ENCODE assay signal across 20 cellular contexts in the genomic region with DNA sequence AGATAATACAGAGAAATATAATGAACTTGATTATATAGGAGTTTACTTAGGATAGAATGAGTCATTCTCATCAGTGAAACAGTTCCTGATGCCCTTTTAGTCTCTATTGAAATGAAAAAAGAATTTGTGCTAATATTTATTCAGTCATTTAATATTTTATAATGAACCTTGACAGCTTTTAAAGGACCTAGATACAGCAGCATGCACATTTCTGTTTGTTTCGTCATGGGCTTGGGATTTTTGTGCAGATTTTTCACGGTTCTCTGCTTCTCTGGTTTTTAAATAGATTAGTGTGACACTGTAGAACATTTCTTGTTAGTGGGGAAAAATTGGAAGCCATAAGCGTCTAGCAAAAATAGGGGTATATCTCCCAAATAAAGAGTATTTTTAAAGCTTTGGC.
DNase-seq lines count a peak whose midpoint lies in the region; ATAC-seq and TF ChIP-seq lines count a peak whose summit lies in the region.
"Had no signal": no experiment of that assay in that cellular context is flagged by ENCODE, and none has a peak within 500 bp of the region (broad histone marks: within the 10 kb centered on the region; RNA-seq: fewer than 3 reads in every experiment).

No MANE protein-coding gene starts in this region.

- H3K4me3 ChIP-seq in left lung = no peak overlapping the region
- H3K4me3 ChIP-seq: GM23338, MG63 had no signal

- peak; percentile 67 for ATAC-seq in left lung
- ATAC-seq: GM23338, HCT116 had no signal

- H3K27me3 ChIP-seq in left lung = no peaks in the 10 kb centered on the region

- no peaks in the 10 kb centered on the region for H3K9me3 ChIP-seq in left lung
- H3K9me3 ChIP-seq: MG63 had no signal

- no peak overlapping the region for H3K27ac ChIP-seq in left lung
- H3K27ac ChIP-seq: 22Rv1, HL-60 had no signal

- DNase-seq in NCI-H1417 (lab: John Stamatoyannopoulos, UW) (peak in 2 of 3 experiments; percentile 7 to 37), NCI-H1417 treated with DMSO at 0.1 percent for 48 hours (lab: John Stamatoyannopoulos, UW) (no peak), astrocyte of the hippocampus (ENCODE audit: low read depth, low spot score) (peak; percentile 43), left lung (no peak), HUDEP-2 (lab: John Stamatoyannopoulos, UW; ENCODE audit: unreplicated experiment in 76 of 76) (no peak), GM19240 (ENCODE audit: insufficient read length, low spot score) (no peak), mesenteric fat pad (ENCODE audit: low spot score) (no peak)
- DNase-seq in activated CD4-positive, alpha-beta T cell treated with anti-CD3 and anti-CD28 coated beads for 48 hours = no peak
- DNase-seq: COR-L47, IMR-90, Kasumi-1, NCI-H1092, NCI-H1694 treated with DMSO at 0.1 percent for 48 hours, NCI-H226, NCI-H524 had no signal

- intact Hi-C loops in left lung (cut with DNase I) = no loop called here

- TF ChIP-seq CTCF in left lung (IDR thresholded peaks at IDR 0.05) = no peak

- no peaks in the 10 kb centered on the region for H3K36me3 ChIP-seq in left lung
- H3K36me3 ChIP-seq: MG63 had no signal

- H3K4me1 ChIP-seq in left lung = peaks cover 3 to 5% of the 10 kb centered on the region in 2 donors

Comparison
In these comparisons a context has a peak if more than half of its experiments do, and no peak if none do; other contexts are left out.
1. DNase-seq: peak in NCI-H1417 (2 of 3) and astrocyte of the hippocampus (single experiment); none in NCI-H1417 treated with DMSO at 0.1 percent for 48 hours (single experiment), left lung (0 of 2), HUDEP-2 (0 of 76), GM19240 (single experiment), mesenteric fat pad (single experiment) and activated CD4-positive, alpha-beta T cell treated with anti-CD3 and anti-CD28 coated beads for 48 hours (single experiment).